Comparison of ENCODE assay signal across 18 cellular contexts in the genomic region with DNA sequence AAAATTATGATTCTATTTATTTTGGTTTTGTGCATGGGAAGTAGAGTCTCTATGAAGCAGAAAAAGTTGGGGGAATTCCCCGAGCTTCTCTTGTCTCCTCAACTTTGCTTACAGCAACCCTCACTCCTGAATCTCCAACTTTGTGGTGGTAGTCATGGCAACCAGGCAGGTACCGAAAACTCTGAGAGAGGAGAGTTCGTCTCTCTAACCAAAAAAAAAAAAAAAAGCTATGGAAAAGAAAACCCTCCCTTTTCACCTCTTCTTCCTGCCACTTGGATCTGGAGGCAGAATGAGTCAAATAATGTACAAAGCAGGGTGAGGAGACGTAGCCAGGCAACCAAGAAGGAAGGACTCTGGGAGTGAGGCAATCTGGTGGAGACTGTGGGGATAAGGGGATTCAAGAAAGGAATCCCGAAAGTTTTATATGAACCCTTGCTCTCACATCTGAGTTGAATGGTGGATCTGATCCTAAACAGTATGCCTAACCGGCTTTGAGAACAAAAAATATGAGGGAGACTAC.
"Had no signal": no experiment of that assay in that cellular context is flagged by ENCODE, and none has a peak within 500 bp of the region (broad histone marks: within the 10 kb centered on the region; RNA-seq: fewer than 3 reads in every experiment).

No MANE protein-coding gene starts in this region.

- H3K4me1 ChIP-seq: left lung, right atrium auricular region, testis, upper lobe of right lung had no signal

- H3K4me3 ChIP-seq: cardiac muscle cell, dorsolateral prefrontal cortex, left lung, right atrium auricular region, skin epidermis, testis, upper lobe of right lung had no signal

- H3K9me3 ChIP-seq: left lung, right atrium auricular region, testis, upper lobe of right lung had no signal

- H3K36me3 ChIP-seq: cardiac muscle cell, left lung, right atrium auricular region, upper lobe of right lung had no signal

- H3K9me3 Mint-ChIP-seq: activated naive CD4-positive, alpha-beta T cell treated with anti-CD3 and anti-CD28 coated beads for 36 hours; activated naive CD8-positive, alpha-beta T cell treated with anti-CD3 and anti-CD28 coated beads, Interleukin-2, amount 50 U/mL, for 24 hours; activated T-helper 2 cell treated with anti-CD3 and anti-CD28 coated beads, Interferon-gamma antibody, Interleukin-2, Interleukin-4, amounts not matched to agents 10 μg/mL and 5 μg/mL and 100 μg/mL, durations not matched to agents 14 hours and 24 hours and 36 hours; endodermal cell; stimulated activated naive CD8-positive, alpha-beta T cell treated with anti-CD3 and anti-CD28 coated beads, Interleukin-15, Interleukin-2, amounts not matched to agents 100 ng/mL and 50 ng/mL, for 24 hours had no signal

- DNase-seq: activated CD4-positive, alpha-beta T cell treated with anti-CD3 and anti-CD28 coated beads for 1 hour; activated CD4-positive, alpha-beta T cell treated with anti-CD3 and anti-CD28 coated beads, Interleukin-2, amount 50 U/mL, for 4 hours; activated naive CD4-positive, alpha-beta T cell treated with anti-CD3 and anti-CD28 coated beads for 36 hours; activated naive CD8-positive, alpha-beta T cell treated with anti-CD3 and anti-CD28 coated beads, Interleukin-2, amount 50 U/mL, for 24 hours; dorsolateral prefrontal cortex; endodermal cell; erythroblast; left lung; testis; upper lobe of right lung had no signal

- H3K4me3 Mint-ChIP-seq: activated naive CD4-positive, alpha-beta T cell treated with anti-CD3 and anti-CD28 coated beads for 36 hours; activated naive CD8-positive, alpha-beta T cell treated with anti-CD3 and anti-CD28 coated beads, Interleukin-2, amount 50 U/mL, for 24 hours; endodermal cell; mesothelial cell of epicardium; stimulated activated naive CD8-positive, alpha-beta T cell treated with anti-CD3 and anti-CD28 coated beads, Interleukin-15, Interleukin-2, amounts not matched to agents 100 ng/mL and 50 ng/mL, for 24 hours had no signal

- ATAC-seq: activated naive CD8-positive, alpha-beta T cell treated with anti-CD3 and anti-CD28 coated beads, Interleukin-2, amount 50 U/mL, for 24 hours; left lung; upper lobe of right lung had no signal

- H3K27me3 ChIP-seq: cardiac muscle cell, dorsolateral prefrontal cortex, left lung, right atrium auricular region, testis, upper lobe of right lung had no signal

- H3K4me1 Mint-ChIP-seq: activated naive CD8-positive, alpha-beta T cell treated with anti-CD3 and anti-CD28 coated beads, Interleukin-2, amount 50 U/mL, for 24 hours had no signal

- H3K27ac Mint-ChIP-seq: activated naive CD4-positive, alpha-beta T cell treated with anti-CD3 and anti-CD28 coated beads for 36 hours; activated naive CD8-positive, alpha-beta T cell treated with anti-CD3 and anti-CD28 coated beads, Interleukin-2, amount 50 U/mL, for 24 hours; activated T-helper 2 cell treated with anti-CD3 and anti-CD28 coated beads, Interferon-gamma antibody, Interleukin-2, Interleukin-4, amounts not matched to agents 10 μg/mL and 5 μg/mL and 100 μg/mL, durations not matched to agents 14 hours and 24 hours and 36 hours; endodermal cell; mesothelial cell of epicardium; progenitor cell of endocrine pancreas; stimulated activated naive CD8-positive, alpha-beta T cell treated with anti-CD3 and anti-CD28 coated beads, Interleukin-15, Interleukin-2, amounts not matched to agents 100 ng/mL and 50 ng/mL, for 24 hours had no signal

- H3K27me3 Mint-ChIP-seq: activated naive CD8-positive, alpha-beta T cell treated with anti-CD3 and anti-CD28 coated beads, Interleukin-2, amount 50 U/mL, for 24 hours; progenitor cell of endocrine pancreas; stimulated activated naive CD8-positive, alpha-beta T cell treated with anti-CD3 and anti-CD28 coated beads, Interleukin-15, Interleukin-2, amounts not matched to agents 100 ng/mL and 50 ng/mL, for 24 hours had no signal

- H3K27ac ChIP-seq: cardiac muscle cell, dorsolateral prefrontal cortex, left lung, right atrium auricular region, skin epidermis, testis, upper lobe of right lung, VCaP had no signal
